In genomic region chr2:20449501-20450200, GRCh38 we compare ENCODE assay signal across 9 cellular contexts. TPM values are rescaled to one million over a fixed set of nuclear protein-coding genes. Genes with fewer than 3 reads are reported as not detected.
DNase-seq lines count a peak whose midpoint lies in the region; ATAC-seq and TF ChIP-seq lines count a peak whose summit lies in the region.
"Had no signal": no experiment of that assay in that cellular context is flagged by ENCODE, and none has a peak within 500 bp of the region (broad histone marks: within the 10 kb centered on the region; RNA-seq: fewer than 3 reads in every experiment).

No MANE protein-coding gene starts in this region.

- no peaks in the 10 kb centered on the region for H3K9me3 Mint-ChIP-seq in naive thymus-derived CD4-positive, alpha-beta T cell

- peaks cover 0 to 11% of the 10 kb centered on the region in 2 donors for H3K27me3 ChIP-seq in duodenal mucosa (ENCODE audit: control insufficient read depth in 1 of 2, insufficient read depth in 2 of 2, low read length in 2 of 2)
- peaks cover 0 to 3% of the 10 kb centered on the region in 2 donors for H3K27me3 ChIP-seq in naive thymus-derived CD4-positive, alpha-beta T cell (ENCODE audit: control insufficient read depth in 2 of 2, insufficient read depth in 2 of 2, low read length in 2 of 2)

- peaks cover 0 to 7% (median 4%) of the 10 kb centered on the region in 7 donors for H3K4me1 Mint-ChIP-seq in naive thymus-derived CD4-positive, alpha-beta T cell

- intact Hi-C loops in naive thymus-derived CD4-positive, alpha-beta T cell (cut with micrococcal nuclease): loop anchor here (5.0 kb wide), 4 partner anchors 123 to 1102 kb away; partner anchors contain the start of genes LAPTM4A (in 1 of the 2) and LDAH (in 1 of the 2)

- peak overlapping the region in 1 of 2 donors; percentile 89 for H3K9ac ChIP-seq in duodenal mucosa (ENCODE audit: low read depth in 1 of 2, low read length in 2 of 2)

- TF ChIP-seq CTCF in 22Rv1 (IDR thresholded peaks at IDR 0.05): no peak

- no peaks in the 10 kb centered on the region for H3K36me3 Mint-ChIP-seq in naive thymus-derived CD4-positive, alpha-beta T cell

- no peaks in the 10 kb centered on the region for H3K9me3 ChIP-seq in duodenal mucosa (ENCODE audit: control insufficient read depth in 1 of 2, low read length in 2 of 2)
- H3K9me3 ChIP-seq in naive thymus-derived CD4-positive, alpha-beta T cell (ENCODE audit: control insufficient read depth in 2 of 3, low read length in 3 of 3): no peaks in the 10 kb centered on the region

- POLR2A ChIA-PET in naive thymus-derived CD4-positive, alpha-beta T cell (lab: Charles Lee): no interaction called here

- H3K4me1 ChIP-seq in duodenal mucosa (ENCODE audit: control insufficient read depth in 1 of 2, insufficient read depth in 2 of 2, low read length in 2 of 2): peaks cover 22 to 25% of the 10 kb centered on the region in 2 donors
- peaks cover 6 to 12% of the 10 kb centered on the region in 2 donors for H3K4me1 ChIP-seq in naive thymus-derived CD4-positive, alpha-beta T cell (ENCODE audit: control insufficient read depth in 2 of 2, insufficient read depth in 2 of 2, low read length in 2 of 2)

- CTCF ChIA-PET in naive thymus-derived CD4-positive, alpha-beta T cell (lab: Charles Lee): interaction anchor here (0.6 to 1.0 kb wide), 2 partner anchors 157 to 201 kb away, joined by 3 to 4 read pairs; partner anchors contain the start of gene HS1BP3

- H3K27me3 Mint-ChIP-seq in naive thymus-derived CD4-positive, alpha-beta T cell: peaks cover 8 to 58% (median 22%) of the 10 kb centered on the region in 5 donors

- H3K27ac ChIP-seq in 22Rv1 (peak overlapping the region; percentile 90), duodenal mucosa (ENCODE audit: low read depth, low read length) (peak overlapping the region; percentile 49)
- no peak overlapping the region for H3K27ac ChIP-seq in naive thymus-derived CD4-positive, alpha-beta T cell (ENCODE audit: low read depth, low read length)
- H3K27ac ChIP-seq: HL-60 had no signal

- ATAC-seq in naive thymus-derived CD4-positive, alpha-beta T cell: no peak
- ATAC-seq in GM21825 (IDR thresholded peaks at IDR 0.05; ENCODE audit: unreplicated experiment): no peak

- peak overlapping the region in 6 of 10 donors; percentile 11 to 74 (median 41) for H3K4me3 Mint-ChIP-seq in naive thymus-derived CD4-positive, alpha-beta T cell

- no peaks in the 10 kb centered on the region for H3K36me3 ChIP-seq in duodenal mucosa (ENCODE audit: control insufficient read depth in 1 of 2, insufficient read depth in 2 of 2, low read length in 2 of 2)
- no peaks in the 10 kb centered on the region for H3K36me3 ChIP-seq in naive thymus-derived CD4-positive, alpha-beta T cell (ENCODE audit: control insufficient read depth in 2 of 3, insufficient read depth in 3 of 3, low read length in 3 of 3)

- DNase-seq in LoVo (ENCODE audit: low spot score) (peak; percentile 30), NCI-H2227 (lab: John Stamatoyannopoulos, UW; ENCODE audit: unreplicated experiment) (no peak), COR-L47 (lab: John Stamatoyannopoulos, UW) (no peak), UCSD-AML1 (lab: John Stamatoyannopoulos, UW; ENCODE audit: unreplicated experiment) (no peak)
- no peak for DNase-seq in naive thymus-derived CD4-positive, alpha-beta T cell

- peak overlapping the region; percentile 45 to 81 for H3K4me3 ChIP-seq in duodenal mucosa (ENCODE audit: low read depth in 1 of 2, low read length in 2 of 2)
- H3K4me3 ChIP-seq in naive thymus-derived CD4-positive, alpha-beta T cell (ENCODE audit: low read length): no peak overlapping the region

- H3K27ac Mint-ChIP-seq in naive thymus-derived CD4-positive, alpha-beta T cell: no peak overlapping the region

RNA-seq across cellular contexts. Expression of gene RHOB, which starts 2.8 kb away (rescaled TPM):
- total RNA-seq in naive thymus-derived CD4-positive, alpha-beta T cell: 100 to 1,000 TPM in 1 of 5 experiments, 10 to 100 TPM in 2, 1 to 10 TPM in 2; 2.5 to 244 (median 11.7) TPM
- polyA plus RNA-seq in naive thymus-derived CD4-positive, alpha-beta T cell: under 1 TPM; 0.64 to 0.71 TPM
